In the genomic region with DNA sequence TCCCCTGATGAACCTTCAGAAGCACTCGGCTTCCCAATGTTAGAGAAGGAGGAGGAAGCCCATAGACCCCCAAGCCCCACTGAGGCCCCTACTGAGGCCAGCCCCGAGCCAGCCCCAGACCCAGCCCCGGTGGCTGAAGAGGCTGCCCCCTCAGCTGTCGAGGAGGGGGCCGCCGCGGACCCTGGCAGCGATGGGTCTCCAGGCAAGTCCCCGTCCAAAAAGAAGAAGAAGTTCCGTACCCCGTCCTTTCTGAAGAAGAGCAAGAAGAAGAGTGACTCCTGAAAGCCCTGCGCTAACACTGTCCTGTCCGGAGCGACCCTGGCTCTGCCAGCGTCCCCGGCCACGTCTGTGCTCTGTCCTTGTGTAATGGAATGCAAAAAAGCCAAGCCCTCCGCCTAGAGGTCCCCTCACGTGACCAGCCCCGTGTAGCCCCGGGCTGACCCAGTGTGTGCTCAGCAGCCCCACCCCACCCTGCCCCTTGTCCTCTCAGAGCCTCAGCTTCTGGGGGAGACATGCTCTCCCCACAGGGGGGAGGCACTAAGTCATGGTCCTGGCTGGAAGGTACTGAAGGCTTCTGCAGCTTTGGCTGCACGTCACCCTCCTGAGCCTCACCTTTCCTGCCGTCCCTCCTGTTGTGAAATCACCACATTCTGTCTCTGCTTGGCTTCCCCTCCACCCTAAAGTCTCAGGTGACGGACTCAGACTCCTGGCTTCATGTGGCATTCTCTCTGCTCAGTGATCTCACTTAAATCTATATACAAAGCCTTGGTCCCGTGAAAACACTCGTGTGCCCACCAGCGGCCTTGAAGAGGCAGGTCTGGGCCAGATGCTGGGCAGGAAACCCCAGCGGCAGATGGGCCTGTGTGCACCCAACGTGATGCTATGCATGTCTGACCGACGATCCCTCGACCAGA, we compare ENCODE assay signal across 14 cellular contexts. TPM values are rescaled to one million over a fixed set of nuclear protein-coding genes. Genes with fewer than 3 reads are reported as not detected.
DNase-seq lines count a peak whose midpoint lies in the region; ATAC-seq, FAIRE-seq and TF ChIP-seq lines count a peak whose summit lies in the region.
"Had no signal": no experiment of that assay in that cellular context is flagged by ENCODE, and none has a peak within 500 bp of the region (broad histone marks: within the 10 kb centered on the region; RNA-seq: fewer than 3 reads in every experiment).

No MANE protein-coding gene starts in this region.

- peaks cover 2% of the 10 kb centered on the region; the same call in 1 of the 2 replicates for H3K23me2 ChIP-seq in H1 (ENCODE audit: low read depth, low read length)

- TF ChIP-seq POLR2A in NB4 (IDR thresholded peaks at IDR 0.05; ENCODE audit: extremely low read depth, insufficient read length) = no peak
- no peak for TF ChIP-seq POLR2A in H1 (IDR thresholded peaks at IDR 0.05; ENCODE audit: control extremely low read depth in 1 of 2, low read depth in 2 of 2, low read length in 2 of 2)

- no peak for TF ChIP-seq CTCF in NB4 (IDR thresholded peaks at IDR 0.05; ENCODE audit: low read depth, low read length)
- no peak for TF ChIP-seq CTCF in H1 (IDR thresholded peaks at IDR 0.05; ENCODE audit: control extremely low read depth in 1 of 3, insufficient read depth in 1 of 3, low read depth in 1 of 3, low read length in 3 of 3)
- no peak for TF ChIP-seq CTCF in pancreas (IDR thresholded peaks at IDR 0.05)
- TF ChIP-seq CTCF in smooth muscle cell (IDR thresholded peaks at IDR 0.05; ENCODE audit: borderline replicate concordance, insufficient read depth, poor library complexity, severe bottlenecking) = no peak

- H2AFZ ChIP-seq in H1 (ENCODE audit: low read length) (no peak overlapping the region), smooth muscle cell (ENCODE audit: low read depth) (no peak overlapping the region)
- H2AFZ ChIP-seq: GM23248 had no signal

- H3K4me2 ChIP-seq in H1 (ENCODE audit: insufficient read depth in 1 of 2, low read depth in 2 of 2, low read length in 2 of 2) (no peak overlapping the region), smooth muscle cell (no peak overlapping the region)

- no peak overlapping the region for H4K91ac ChIP-seq in H1 (replicated peaks; ENCODE audit: insufficient read length, low read length)

- H3K79me2 ChIP-seq in H1 (ENCODE audit: control insufficient read depth in 1 of 2, insufficient read depth in 2 of 2, low read length in 2 of 2) (peaks cover 0 to under 1% of the 10 kb centered on the region in 2 experiments; a peak in 2 of 4 replicates), smooth muscle cell (ENCODE audit: low read depth) (no peaks in the 10 kb centered on the region)

- no peak overlapping the region for H4K8ac ChIP-seq in H1 (ENCODE audit: extremely low read depth, insufficient read depth, low read length)

- H3F3A ChIP-seq in smooth muscle cell (ENCODE audit: low read depth) = peaks cover 12% of the 10 kb centered on the region

- H3K27ac ChIP-seq in H1 (ENCODE audit: low read depth, low read length) = no peak overlapping the region
- no peak overlapping the region for H3K27ac ChIP-seq in pancreas
- no peak overlapping the region for H3K27ac ChIP-seq in smooth muscle cell (ENCODE audit: low read depth)
- H3K27ac ChIP-seq: GM23248, heart right ventricle had no signal

- no peak overlapping the region for H3K4me3 Mint-ChIP-seq in T-helper 1 cell treated with Interleukin-12 subunit alpha and Interleukin-12 subunit beta and Interleukin-4 antibody, amounts not matched to agents 30 μg/mL and 1 μg/mL, for 36 hours

- no peak for ATAC-seq in pancreas
- ATAC-seq: heart right ventricle had no signal

- intact Hi-C loops in pancreas (cut with DNase I) = no loop called here

- H3K4me3 ChIP-seq in NB4 (ENCODE audit: low read depth, low read length) (no peak overlapping the region), H1 (ENCODE audit: extremely low read depth in 1 of 4, insufficient read depth in 2 of 4, low read depth in 3 of 4, low read length in 4 of 4) (no peak overlapping the region), pancreas (no peak overlapping the region), smooth muscle cell (no peak overlapping the region)
- H3K4me3 ChIP-seq: GM23248, heart right ventricle had no signal

- H3K9me3 ChIP-seq in H1 (ENCODE audit: insufficient read depth in 2 of 2, low read depth in 1 of 2, low read length in 1 of 2) (peaks cover 0 to 3% of the 10 kb centered on the region in 2 experiments; a peak in 1 of 4 replicates), pancreas (no peaks in the 10 kb centered on the region), smooth muscle cell (replicated peaks; ENCODE audit: low read depth) (no peaks in the 10 kb centered on the region)
- H3K9me3 ChIP-seq: heart right ventricle had no signal

- H3K4me1 ChIP-seq in H1 (replicated peaks in 1 of 4; ENCODE audit: control insufficient read depth in 3 of 4, insufficient read depth in 4 of 4, low read length in 3 of 4) (peaks cover 3 to 9% (median 6%) of the 10 kb centered on the region in 4 experiments), pancreas (peaks cover 11 to 16% (median 13%) of the 10 kb centered on the region in 3 donors), smooth muscle cell (ENCODE audit: low read depth) (peaks cover 4% of the 10 kb centered on the region)

- CTCF ChIA-PET in H1 (lab: Charles Lee; ENCODE audit: partially characterized antibody) = interaction anchor here (0.6 to 1.7 kb wide), 6 partner anchors 9 to 165 kb away, joined by 3 to 8 read pairs (median 4); no protein-coding TSS in a partner anchor

- POLR2A ChIA-PET in H1 (lab: Charles Lee; ENCODE audit: partially characterized antibody) = interaction anchor here (0.8 to 1.3 kb wide), 6 partner anchors 9 to 134 kb away, joined by 3 to 4 read pairs (median 3); no protein-coding TSS in a partner anchor

- no peak overlapping the region for H2AK5ac ChIP-seq in H1 (ENCODE audit: low read depth, low read length)

- peak overlapping the region; percentile 13 for H3K27ac Mint-ChIP-seq in T-helper 1 cell treated with Interleukin-12 subunit alpha and Interleukin-12 subunit beta and Interleukin-4 antibody, amounts not matched to agents 30 μg/mL and 1 μg/mL, for 36 hours

- WGBS in H1 (ENCODE audit: extremely low coverage in 1 of 2, insufficient coverage in 1 of 2, insufficient read length in 1 of 2, insufficient replicate concordance in 2 of 2, low coverage in 1 of 2, low lambda C conversion rate in 2 of 2, missing lambda C conversion rate in 1 of 2), 2 experiments = 89% methylated on average over 23 of the region's 32 CpGs; no CpG with 5 or more reads in 1 of the 2 experiments
- 88 to 90% methylated on average over 32 of the region's 32 CpGs for WGBS in pancreas, 2 donors
- 94% methylated on average over 31 of the region's 32 CpGs for WGBS in smooth muscle cell (ENCODE audit: low lambda C conversion rate)

- peaks cover 16% of the 10 kb centered on the region for H3K4me1 Mint-ChIP-seq in T-helper 1 cell treated with Interleukin-12 subunit alpha and Interleukin-12 subunit beta and Interleukin-4 antibody, amounts not matched to agents 30 μg/mL and 1 μg/mL, for 36 hours (ENCODE audit: low read depth)

- H3K36me3 ChIP-seq in H1 (ENCODE audit: control insufficient read depth in 2 of 4, insufficient read depth in 4 of 4, low read length in 3 of 4) (peaks cover 4 to 33% (median 24%) of the 10 kb centered on the region in 4 experiments), pancreas (peaks cover 0 to 37% (median 6%) of the 10 kb centered on the region in 3 donors), smooth muscle cell (ENCODE audit: low read depth) (no peaks in the 10 kb centered on the region)

- H4K20me1 ChIP-seq in H1 (replicated peaks in 1 of 2; ENCODE audit: control insufficient read depth in 1 of 2, insufficient read depth in 2 of 2, low read length in 2 of 2) (peaks cover 4 to 20% of the 10 kb centered on the region in 2 experiments), smooth muscle cell (ENCODE audit: low read depth) (peaks cover 17% of the 10 kb centered on the region)

- no peak overlapping the region for H2BK20ac ChIP-seq in H1 (ENCODE audit: low read length)

- peaks cover 22% of the 10 kb centered on the region for H3K36me3 Mint-ChIP-seq in T-helper 1 cell treated with Interleukin-12 subunit alpha and Interleukin-12 subunit beta and Interleukin-4 antibody, amounts not matched to agents 30 μg/mL and 1 μg/mL, for 36 hours (ENCODE audit: low read depth)

- H2BK12ac ChIP-seq in H1 (ENCODE audit: low read depth, low read length) = no peak overlapping the region

- TF ChIP-seq RAD21 in H1 (IDR thresholded peaks at IDR 0.05 in 1 of 2, conservative IDR thresholded peaks at IDR 0.05 in 1 of 2; ENCODE audit: low read depth in 2 of 2, low read length in 2 of 2) = no peak

- no peaks in the 10 kb centered on the region for H3K9me3 Mint-ChIP-seq in T-helper 1 cell treated with Interleukin-12 subunit alpha and Interleukin-12 subunit beta and Interleukin-4 antibody, amounts not matched to agents 30 μg/mL and 1 μg/mL, for 36 hours

- DNase-seq in T-helper 1 cell (no peak), NB4 (ENCODE audit: low read depth) (peak; percentile 30), H1 (ENCODE audit: low read depth in 1 of 2, low spot score in 2 of 2) (no peak), pancreas (peak in 4 of 6 donors; percentile 11 to 56 (median 28)), T-helper 9 cell (no peak), smooth muscle cell (lab: John Stamatoyannopoulos, UW; ENCODE audit: unreplicated experiment) (no peak), NCI-H187 (lab: John Stamatoyannopoulos, UW) (no peak)
- DNase-seq: GM23248, midbrain had no signal

- H3K56ac ChIP-seq in H1 (replicated peaks; ENCODE audit: insufficient read length, low read depth, low read length) = no peak overlapping the region

- H3K79me1 ChIP-seq in H1 (ENCODE audit: low read depth, low read length) = peaks cover 3% of the 10 kb centered on the region; the same call in 1 of the 2 replicates

- no peaks in the 10 kb centered on the region for H3K27me3 Mint-ChIP-seq in T-helper 1 cell treated with Interleukin-12 subunit alpha and Interleukin-12 subunit beta and Interleukin-4 antibody, amounts not matched to agents 30 μg/mL and 1 μg/mL, for 36 hours (ENCODE audit: low read depth)

- H3K4ac ChIP-seq in H1 (replicated peaks; ENCODE audit: insufficient read length, low read depth, low read length) = no peak overlapping the region

- H2BK15ac ChIP-seq in H1 (ENCODE audit: low read length) = no peak overlapping the region

- no peak overlapping the region for H2BK5ac ChIP-seq in H1 (ENCODE audit: low read depth, low read length)

- FAIRE-seq in H1 (lab: Jason Lieb, UNC) (no peak), pancreas (lab: Jason Lieb, UNC) (no peak)
- FAIRE-seq: A204.1, G401.6, RCC 7860 had no signal

- H3K18ac ChIP-seq in H1 (ENCODE audit: extremely low read depth, low read length) = no peak overlapping the region

- no peak for TF ChIP-seq EP300 in H1 (IDR thresholded peaks at IDR 0.05; ENCODE audit: borderline replicate concordance in 1 of 2, low read depth in 2 of 2, low read length in 2 of 2)

- no peak overlapping the region for H4K5ac ChIP-seq in H1 (ENCODE audit: insufficient read length, low read depth, low read length)

- H2BK120ac ChIP-seq in H1 (replicated peaks; ENCODE audit: low read depth, low read length) = no peak overlapping the region

- H3K14ac ChIP-seq in H1 (ENCODE audit: insufficient read length) = no peak overlapping the region

- no peak overlapping the region for H3K23ac ChIP-seq in H1 (ENCODE audit: insufficient read length)

- no peaks in the 10 kb centered on the region for H3K27me3 ChIP-seq in H1 (replicated peaks in 1 of 4; ENCODE audit: control insufficient read depth in 3 of 4, extremely low read depth in 1 of 4, insufficient read depth in 3 of 4, low read length in 3 of 4)
- H3K27me3 ChIP-seq in pancreas = no peaks in the 10 kb centered on the region
- H3K27me3 ChIP-seq in smooth muscle cell (ENCODE audit: low read depth) = no peaks in the 10 kb centered on the region
- H3K27me3 ChIP-seq: heart right ventricle had no signal

- H3K9ac ChIP-seq in H1 (replicated peaks in 1 of 4; ENCODE audit: extremely low read depth in 1 of 4, low read depth in 3 of 4, low read length in 3 of 4) = no peak overlapping the region
- no peak overlapping the region for H3K9ac ChIP-seq in smooth muscle cell (ENCODE audit: low read depth)
- H3K9ac ChIP-seq: GM23248 had no signal

RNA-seq across cellular contexts. Expression of gene NOP14, which starts 34.7 kb away (rescaled TPM):
- 44.4 and 45.3 TPM in 2 replicates for total RNA-seq in H1 (2021; fragmentation: NEBNext Ultra II Directional; extraction: Animal tissue kit (Norgen Biotek cat#: 25700))
- polyA plus RNA-seq in H1 (2011; rRNA removed) (8.6 TPM in 2 replicates), pancreas (10 to 100 TPM; 11.1 to 15.9 TPM), smooth muscle cell (10.0 and 10.9 TPM in 2 replicates)
- polyA plus RNA-seq in H1 (2011; cell fraction: cytosol; rRNA removed) = 9.5 TPM
- polyA plus RNA-seq in H1 (2011; cell fraction: nucleus; rRNA removed) = 13.1 TPM
- 32.1 to 38.1 TPM (median 36.6 TPM) in 4 replicates for polyA plus RNA-seq in H1 (2012, experiment 1 of 2)
- 15.3 TPM for polyA plus RNA-seq in H1 (2012, experiment 2 of 2)
- 44.3 TPM for polyA plus RNA-seq in H1 (2013, experiment 1 of 2)
- polyA plus RNA-seq in H1 (2013, experiment 2 of 2) = 41.2 TPM
- polyA minus RNA-seq in H1 (2011; rRNA and poly(A)+ RNA removed) = 8.9 and 9.4 TPM in 2 replicates
- 19.7 TPM for polyA minus RNA-seq in H1 (2011; cell fraction: cytosol; rRNA and poly(A)+ RNA removed)
- polyA minus RNA-seq in H1 (2011; cell fraction: nucleus; rRNA and poly(A)+ RNA removed) = 17.3 TPM
- total RNA-seq in pancreas (10 to 100 TPM; 15.2 to 31.0 (median 19.1) TPM), smooth muscle cell (12.9 and 18.5 TPM in 2 replicates)

RNA-seq across cellular contexts. Expression of gene GRK4, which starts 34.9 kb away (rescaled TPM):
- total RNA-seq in H1 (2021; fragmentation: NEBNext Ultra II Directional; extraction: Animal tissue kit (Norgen Biotek cat#: 25700)) = 1.8 and 2.1 TPM in 2 replicates
- 0.69 and 0.77 TPM in 2 replicates for polyA plus RNA-seq in H1 (2011; rRNA removed)
- 1.2 TPM for polyA plus RNA-seq in H1 (2011; cell fraction: cytosol; rRNA removed)
- 1.0 TPM for polyA plus RNA-seq in H1 (2011; cell fraction: nucleus; rRNA removed)
- 0.85 to 1.4 TPM (median 1.1 TPM) in 4 replicates for polyA plus RNA-seq in H1 (2012, experiment 1 of 2)
- 0.50 TPM for polyA plus RNA-seq in H1 (2012, experiment 2 of 2)
- polyA plus RNA-seq in H1 (2013, experiment 1 of 2) = 1.6 TPM
- polyA plus RNA-seq in H1 (2013, experiment 2 of 2) = 1.4 TPM
- 1.1 TPM in 2 replicates for polyA minus RNA-seq in H1 (2011; rRNA and poly(A)+ RNA removed)
- polyA minus RNA-seq in H1 (2011; cell fraction: cytosol; rRNA and poly(A)+ RNA removed) = 0.73 TPM
- polyA minus RNA-seq in H1 (2011; cell fraction: nucleus; rRNA and poly(A)+ RNA removed) = 1.9 TPM
- total RNA-seq in pancreas = 1 to 10 TPM; 4.6 to 6.3 (median 5.3) TPM
- polyA plus RNA-seq in pancreas = 1 to 10 TPM; 7.5 to 9.7 TPM
- 5.2 and 6.5 TPM in 2 replicates for total RNA-seq in smooth muscle cell
- polyA plus RNA-seq in smooth muscle cell = 5.9 and 6.9 TPM in 2 replicates

Comparison
In these comparisons a context has a peak if more than half of its experiments do, and no peak if none do; other contexts are left out.
1. DNase-seq: peak in NB4 (single experiment) and pancreas (4 of 6); none in T-helper 1 cell (0 of 5), H1 (0 of 2), T-helper 9 cell (single experiment), smooth muscle cell (single experiment) and NCI-H187 (0 of 2).